Comparison of ENCODE assay signal across 11 cellular contexts in the genomic region with DNA sequence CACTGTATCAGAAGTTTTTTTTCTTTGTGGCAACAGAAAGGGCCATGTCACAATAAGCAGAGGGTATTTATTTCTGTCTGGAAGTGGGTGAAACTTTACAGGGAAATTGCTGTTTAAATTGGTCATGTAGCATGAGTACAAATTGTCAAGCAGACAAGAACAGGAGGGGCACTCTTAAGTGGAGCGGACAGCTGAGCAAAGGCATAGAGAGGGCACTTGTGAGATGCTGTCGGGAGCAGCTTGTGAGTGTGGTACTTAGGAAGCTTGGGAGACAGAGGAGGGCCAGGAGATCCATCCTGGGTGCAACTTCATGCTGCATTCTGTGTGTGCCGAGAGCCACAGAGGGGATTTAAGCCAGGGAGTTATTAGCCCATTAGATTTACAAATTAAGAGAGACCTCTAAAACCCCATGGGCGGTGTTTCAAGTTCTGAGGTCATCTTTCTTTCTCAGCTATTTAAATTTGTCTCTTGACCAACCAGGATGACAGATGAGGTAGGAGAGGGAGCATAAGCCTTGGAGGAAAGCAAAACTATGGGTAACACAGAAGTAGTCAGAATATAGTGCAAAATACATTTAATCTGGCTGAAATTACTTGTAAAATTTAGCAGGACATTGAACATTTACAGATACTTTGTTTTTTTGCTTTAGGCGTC. TPM values are rescaled to one million over a fixed set of nuclear protein-coding genes. Genes with fewer than 3 reads are reported as not detected.
A peak's percentile ranks its signal among the peaks of the same experiment; 100 is the strongest.
DNase-seq lines count a peak whose midpoint lies in the region; ATAC-seq and TF ChIP-seq lines count a peak whose summit lies in the region.
"Had no signal": no experiment of that assay in that cellular context is flagged by ENCODE, and none has a peak within 500 bp of the region (broad histone marks: within the 10 kb centered on the region; RNA-seq: fewer than 3 reads in every experiment).

No MANE protein-coding gene starts in this region.

- H3K27ac ChIP-seq in foreskin keratinocyte, result no peak overlapping the region
- H3K27ac ChIP-seq: cardiac muscle cell, WERI-Rb-1 had no signal

- intact Hi-C loops in CD14-positive monocyte (cut with micrococcal nuclease), result loop anchor here in 1 of 2 donors (5.0 kb wide), 1 partner anchor 38 kb away; no protein-coding TSS in a partner anchor

- no peaks in the 10 kb centered on the region for H3K27me3 ChIP-seq in foreskin keratinocyte
- H3K27me3 ChIP-seq: cardiac muscle cell had no signal

- peaks cover 10% of the 10 kb centered on the region for H3K4me1 ChIP-seq in foreskin keratinocyte

- H3K9me3 Mint-ChIP-seq in CD14-positive monocyte, result no peaks in the 10 kb centered on the region
- H3K9me3 Mint-ChIP-seq in activated naive CD8-positive, alpha-beta T cell treated with anti-CD3 and anti-CD28 coated beads for 36 hours, result no peaks in the 10 kb centered on the region

- H3K4me3 Mint-ChIP-seq in CD14-positive monocyte, result no peak overlapping the region
- peak overlapping the region; percentile 2 for H3K4me3 Mint-ChIP-seq in activated naive CD8-positive, alpha-beta T cell treated with anti-CD3 and anti-CD28 coated beads for 36 hours

- peaks cover 91% of the 10 kb centered on the region for H3K4me1 Mint-ChIP-seq in CD14-positive monocyte
- peaks cover 98% of the 10 kb centered on the region for H3K4me1 Mint-ChIP-seq in activated naive CD8-positive, alpha-beta T cell treated with anti-CD3 and anti-CD28 coated beads for 36 hours

- H3K36me3 Mint-ChIP-seq in CD14-positive monocyte, result peaks cover 31 to 32% of the 10 kb centered on the region in 2 donors
- H3K36me3 Mint-ChIP-seq in activated naive CD8-positive, alpha-beta T cell treated with anti-CD3 and anti-CD28 coated beads for 36 hours, result peaks cover 24% of the 10 kb centered on the region

- H3K27ac Mint-ChIP-seq in CD14-positive monocyte, result peak overlapping the region in 4 of 7 donors; percentile 50 to 80 (median 58)
- peak overlapping the region; percentile 87 for H3K27ac Mint-ChIP-seq in activated naive CD8-positive, alpha-beta T cell treated with anti-CD3 and anti-CD28 coated beads for 36 hours

- no peak for TF ChIP-seq CTCF in CD14-positive monocyte (IDR thresholded peaks at IDR 0.05)
- no peak for TF ChIP-seq CTCF in foreskin keratinocyte (conservative IDR thresholded peaks at IDR 0.05)

- no peak for DNase-seq in CD14-positive monocyte (ENCODE audit: low spot score)
- DNase-seq in DMS53 treated with DMSO at 0.1 percent for 48 hours (lab: John Stamatoyannopoulos, UW; ENCODE audit: unreplicated experiment), result peak; percentile 17
- DNase-seq in NCI-H345 (lab: John Stamatoyannopoulos, UW), result peak; percentile 42
- no peak for DNase-seq in activated naive CD8-positive, alpha-beta T cell treated with anti-CD3 and anti-CD28 coated beads for 36 hours
- no peak for DNase-seq in COLO668 (lab: John Stamatoyannopoulos, UW; ENCODE audit: unreplicated experiment)
- DNase-seq in OCI-M1 (lab: John Stamatoyannopoulos, UW), result no peak
- no peak for DNase-seq in foreskin keratinocyte
- DNase-seq: GF-D8, WERI-Rb-1 had no signal

- no peak for TF ChIP-seq POLR2A in GM18505 (IDR thresholded peaks at IDR 0.05; ENCODE audit: borderline replicate concordance, extremely low read depth, insufficient read depth, insufficient read length)

- H3K27me3 Mint-ChIP-seq in CD14-positive monocyte (ENCODE audit: low read depth in 3 of 3), result no peaks in the 10 kb centered on the region
- no peaks in the 10 kb centered on the region for H3K27me3 Mint-ChIP-seq in activated naive CD8-positive, alpha-beta T cell treated with anti-CD3 and anti-CD28 coated beads for 36 hours

- ATAC-seq in GM18505 (IDR thresholded peaks at IDR 0.05; ENCODE audit: unreplicated experiment), result no peak
- no peak for ATAC-seq in foreskin keratinocyte

RNA-seq across cellular contexts. Expression of a gene that starts 30.4 kb away (rescaled TPM):
- polyA plus RNA-seq in CD14-positive monocyte (10 to 100 TPM; 13.7 to 20.7 TPM), foreskin keratinocyte (2.9 and 3.0 TPM in 2 replicates)
- total RNA-seq in activated naive CD8-positive, alpha-beta T cell treated with anti-CD3 and anti-CD28 coated beads for 36 hours, result 10 to 100 TPM; 31.6 to 31.9 TPM
- total RNA-seq in foreskin keratinocyte, result 12.4 and 13.1 TPM in 2 replicates

Comparison
In these comparisons a context has a peak if more than half of its experiments do, and no peak if none do; other contexts are left out.
1. DNase-seq: peak in DMS53 treated with DMSO at 0.1 percent for 48 hours (single experiment) and NCI-H345 (single experiment); none in CD14-positive monocyte (single experiment), activated naive CD8-positive, alpha-beta T cell treated with anti-CD3 and anti-CD28 coated beads for 36 hours (single experiment), COLO668 (single experiment), OCI-M1 (single experiment) and foreskin keratinocyte (0 of 2).